ENCODE assay signal across 19 cellular contexts in the genomic region with DNA sequence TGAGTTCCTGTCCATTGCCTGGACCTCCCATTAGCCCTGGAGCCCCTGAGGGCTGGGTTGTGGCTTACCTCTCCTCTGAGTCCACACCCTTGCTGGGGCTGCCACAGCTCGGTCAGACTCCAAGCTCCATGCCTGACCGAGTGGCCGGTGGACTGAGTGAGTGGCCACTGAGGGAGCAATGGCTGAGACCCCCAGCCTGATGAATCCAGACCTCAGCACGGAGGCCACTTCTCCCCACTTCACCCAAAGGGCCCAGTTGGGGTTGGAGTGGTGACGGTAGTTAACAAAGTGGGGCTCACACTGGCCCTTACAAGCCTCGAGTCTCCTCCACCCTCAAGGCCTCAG. TPM values are rescaled to one million over a fixed set of nuclear protein-coding genes. Genes with fewer than 3 reads are reported as not detected.
A peak's percentile ranks its signal among the peaks of the same experiment; 100 is the strongest.
DNase-seq lines count a peak whose midpoint lies in the region; ATAC-seq and TF ChIP-seq lines count a peak whose summit lies in the region.
"Had no signal": no experiment of that assay in that cellular context is flagged by ENCODE, and none has a peak within 500 bp of the region (broad histone marks: within the 10 kb centered on the region; RNA-seq: fewer than 3 reads in every experiment).

No MANE protein-coding gene starts in this region.

- H3K4me2 ChIP-seq in osteoblast (ENCODE audit: insufficient read depth, low read length), result no peak overlapping the region

- peaks cover 11% of the 10 kb centered on the region for H3K79me2 ChIP-seq in osteoblast (ENCODE audit: insufficient read depth, low read length)

- no peaks in the 10 kb centered on the region for H3K36me3 Mint-ChIP-seq in dendritic cell treated with granulocyte-macrophage colony-stimulating factor and Interleukin-4, amounts not matched to agents 40 ng/mL and 50 ng/mL, for 4 days (ENCODE audit: low read depth)
- H3K36me3 Mint-ChIP-seq: CD4-positive, CD25-positive, alpha-beta regulatory T cell had no signal

- H3K27ac Mint-ChIP-seq in dendritic cell treated with granulocyte-macrophage colony-stimulating factor and Interleukin-4, amounts not matched to agents 40 ng/mL and 50 ng/mL, for 4 days, result peak overlapping the region; percentile 19
- H3K27ac Mint-ChIP-seq: CD4-positive, CD25-positive, alpha-beta regulatory T cell had no signal

- H3K9me3 ChIP-seq in osteoblast (ENCODE audit: low read depth, low read length), result no peaks in the 10 kb centered on the region
- H3K9me3 ChIP-seq: BE2C, MG63 had no signal

- no peak overlapping the region for H3K4me3 ChIP-seq in osteoblast (ENCODE audit: insufficient read depth, low read length)
- H3K4me3 ChIP-seq: MG63 had no signal

- peaks cover 65% of the 10 kb centered on the region for H3K4me1 Mint-ChIP-seq in dendritic cell treated with granulocyte-macrophage colony-stimulating factor and Interleukin-4, amounts not matched to agents 40 ng/mL and 50 ng/mL, for 4 days (ENCODE audit: low read depth)

- H3K9me3 Mint-ChIP-seq in dendritic cell treated with granulocyte-macrophage colony-stimulating factor and Interleukin-4, amounts not matched to agents 40 ng/mL and 50 ng/mL, for 4 days, result no peaks in the 10 kb centered on the region
- H3K9me3 Mint-ChIP-seq: CD4-positive, CD25-positive, alpha-beta regulatory T cell had no signal

- no peak overlapping the region for H3K4me3 Mint-ChIP-seq in dendritic cell treated with granulocyte-macrophage colony-stimulating factor and Interleukin-4, amounts not matched to agents 40 ng/mL and 50 ng/mL, for 4 days
- H3K4me3 Mint-ChIP-seq: CD4-positive, CD25-positive, alpha-beta regulatory T cell had no signal

- DNase-seq in Right ventricle myocardium superior (peak; percentile 33), cardiac septum (ENCODE audit: low spot score) (no peak), osteoblast (ENCODE audit: insufficient read length, low spot score, missing footprints) (peak; percentile 76), NCI-H2107 treated with DMSO at 0.1 percent for 48 hours (lab: John Stamatoyannopoulos, UW; ENCODE audit: unreplicated experiment) (no peak), KG1 (lab: John Stamatoyannopoulos, UW) (no peak)
- DNase-seq: ACHN; BE2C; CD4-positive, CD25-positive, alpha-beta regulatory T cell; H7; KBM-7; MG63; NCI-H2029; NCI-H226; NCI-H510A; RPMI8226; SHP77 treated with DMSO at 0.1 percent for 48 hours had no signal

- TF ChIP-seq CTCF in osteoblast (IDR thresholded peaks at IDR 0.05; ENCODE audit: extremely low read depth, low read depth, low read length), result no peak

- H4K20me1 ChIP-seq in osteoblast (ENCODE audit: insufficient read depth, low read length), result no peaks in the 10 kb centered on the region

- peaks cover 95% of the 10 kb centered on the region for H3K36me3 ChIP-seq in osteoblast (ENCODE audit: insufficient read depth, low read length)

- no peaks in the 10 kb centered on the region for H3K27me3 ChIP-seq in osteoblast (ENCODE audit: insufficient read depth, low read length)
- H3K27me3 ChIP-seq: BE2C, MG63 had no signal

- H3K4me1 ChIP-seq in osteoblast (ENCODE audit: insufficient read depth, low read length), result peaks cover 8% of the 10 kb centered on the region
- H3K4me1 ChIP-seq: BE2C had no signal

- H2AFZ ChIP-seq in osteoblast (ENCODE audit: low read length), result no peak overlapping the region

- H3K27me3 Mint-ChIP-seq in dendritic cell treated with granulocyte-macrophage colony-stimulating factor and Interleukin-4, amounts not matched to agents 40 ng/mL and 50 ng/mL, for 4 days, result no peaks in the 10 kb centered on the region
- H3K27me3 Mint-ChIP-seq: CD4-positive, CD25-positive, alpha-beta regulatory T cell had no signal

- ATAC-seq in Right ventricle myocardium superior (ENCODE audit: poor library complexity) (no peak), HG02884 (IDR thresholded peaks at IDR 0.05; ENCODE audit: unreplicated experiment) (no peak)

- no peak overlapping the region for H3K27ac ChIP-seq in osteoblast (ENCODE audit: low read depth, low read length)
- H3K27ac ChIP-seq: 22Rv1 had no signal

- intact Hi-C loops in Right ventricle myocardium superior (cut with DNase I), result no loop called here
- intact Hi-C loops in cardiac septum (cut with DNase I), result loop anchor here (5.0 kb wide), 1 partner anchor 310 kb away; no protein-coding TSS in a partner anchor
- intact Hi-C loops in dendritic cell treated with granulocyte-macrophage colony-stimulating factor and Interleukin-4, amounts not matched to agents 40 ng/mL and 50 ng/mL, for 4 days (cut with micrococcal nuclease), result no loop called here

RNA-seq across cellular contexts. Expression of a gene that starts 28.8 kb away (rescaled TPM):
- total RNA-seq in Right ventricle myocardium superior (47.0 TPM), cardiac septum (54.6 TPM), osteoblast (531 and 567 TPM in 2 replicates)
- total RNA-seq: CD4-positive, CD25-positive, alpha-beta regulatory T cell had no signal

RNA-seq across cellular contexts. Expression of a gene that starts 39.7 kb away (rescaled TPM):
- total RNA-seq in Right ventricle myocardium superior (not detected), cardiac septum (0.16 TPM), osteoblast (0.29 and 0.36 TPM in 2 replicates)
- total RNA-seq: CD4-positive, CD25-positive, alpha-beta regulatory T cell had no signal

RNA-seq across cellular contexts. Expression of a gene that starts 40.5 kb away (rescaled TPM):
- total RNA-seq in Right ventricle myocardium superior (19.5 TPM), cardiac septum (11.9 TPM), osteoblast (0.36 and 0.88 TPM in 2 replicates)
- total RNA-seq: CD4-positive, CD25-positive, alpha-beta regulatory T cell; H7 had no signal

Comparison
In these comparisons a context has a peak if more than half of its experiments do, and no peak if none do; other contexts are left out.
1. DNase-seq: peak in Right ventricle myocardium superior (single experiment) and osteoblast (single experiment); none in cardiac septum (single experiment), NCI-H2107 treated with DMSO at 0.1 percent for 48 hours (single experiment) and KG1 (single experiment).